ENCODE assay signal across 21 cellular contexts in the genomic region with DNA sequence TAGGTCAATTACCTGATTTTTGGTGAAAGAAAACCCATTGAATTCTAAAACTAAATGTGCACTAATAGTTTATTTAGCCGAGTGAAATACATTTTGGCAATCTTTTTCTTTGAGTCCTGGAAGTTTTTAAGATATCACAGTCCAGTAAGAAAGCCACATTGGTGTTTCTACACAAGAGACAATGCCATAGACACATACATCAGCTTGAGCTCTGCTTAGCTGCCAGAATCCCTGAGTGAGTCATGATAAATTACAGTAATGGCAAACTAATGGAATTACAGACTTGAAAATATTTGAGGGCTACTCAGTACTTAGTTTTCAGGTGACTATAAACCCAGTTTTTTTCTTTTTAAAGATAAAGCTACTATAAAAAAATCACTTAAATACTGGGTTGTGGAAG.
"Had no signal": no experiment of that assay in that cellular context is flagged by ENCODE, and none has a peak within 500 bp of the region (broad histone marks: within the 10 kb centered on the region; RNA-seq: fewer than 3 reads in every experiment).

No MANE protein-coding gene starts in this region.

- DNase-seq: Kasumi-1, MM.1S, NCI-H1092 treated with DMSO at 0.1 percent for 48 hours, NCI-H1436, NCI-H1694, NCI-H187 treated with DMSO at 0.1 percent for 48 hours, NCI-H2029 treated with DMSO at 0.1 percent for 48 hours, NCI-H2171 treated with DMSO at 0.1 percent for 48 hours, NCI-H345, NCI-H446 treated with DMSO at 0.1 percent for 48 hours, NCI-H510A treated with DMSO at 0.1 percent for 48 hours, NCI-H526, PC-3, SHP77 treated with DMSO at 0.1 percent for 48 hours, SJCRH30 had no signal

- H3K4me1 ChIP-seq: SJCRH30 had no signal

- H3K36me3 ChIP-seq: SJCRH30 had no signal

- H3K9me3 ChIP-seq: SJCRH30 had no signal

- H3K27me3 ChIP-seq: SJCRH30 had no signal

- H3K27ac ChIP-seq: HL-60, KMS-11, SJCRH30 had no signal

- H3K4me3 ChIP-seq: K562, SJCRH30 had no signal

- FAIRE-seq: HTR-8/SVneo, K562 had no signal

- ATAC-seq: K562, Panc1, PC-3, SK-N-SH treated with all-trans-retinoic acid at 6 μM for 48 hours had no signal
